Comparison of ENCODE assay signal across 17 cellular contexts in the genomic region with DNA sequence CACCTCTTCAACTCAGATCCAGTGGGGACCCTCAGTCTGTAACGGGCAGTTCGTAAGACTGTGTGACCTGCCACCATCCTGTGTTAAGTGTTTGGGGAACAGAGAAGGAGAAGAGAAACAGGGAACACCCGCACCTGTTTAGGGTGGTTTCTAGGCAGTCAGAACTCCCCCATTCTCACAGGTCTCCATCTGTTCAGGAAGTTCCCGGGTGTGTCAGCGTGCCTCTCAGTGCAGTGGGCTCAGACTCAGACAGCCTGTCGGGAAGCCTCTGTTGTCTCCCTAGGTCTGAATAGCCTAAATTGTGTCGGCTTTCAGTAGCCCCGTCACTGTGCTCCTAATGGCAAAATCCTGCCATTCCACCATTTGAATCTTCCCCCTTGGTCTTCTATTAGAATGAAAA.
DNase-seq lines count a peak whose midpoint lies in the region; ATAC-seq and TF ChIP-seq lines count a peak whose summit lies in the region.
"Had no signal": no experiment of that assay in that cellular context is flagged by ENCODE, and none has a peak within 500 bp of the region (broad histone marks: within the 10 kb centered on the region; RNA-seq: fewer than 3 reads in every experiment).

No MANE protein-coding gene starts in this region.

- peaks cover 0 to 8% (median under 1%) of the 10 kb centered on the region in 11 experiments; a peak in 4 of 22 replicates for H3K36me3 ChIP-seq in BLaER1 treated with 17β-estradiol and CSF1 and Interleukin-3, amounts not matched to agents 10 nM and 100 nM
- H3K36me3 ChIP-seq in MM.1S (replicated peaks; ENCODE audit: insufficient read depth, low read length) (no peaks in the 10 kb centered on the region), OCI-LY3 (replicated peaks; ENCODE audit: low read depth, low read length) (no peaks in the 10 kb centered on the region), psoas muscle (ENCODE audit: insufficient read depth in 1 of 2, low read depth in 1 of 2) (no peaks in the 10 kb centered on the region)
- H3K36me3 ChIP-seq: HAP-1 had no signal

- H3K27ac ChIP-seq in BLaER1 treated with 17β-estradiol and CSF1 and Interleukin-3, amounts not matched to agents 10 nM and 100 nM, result no peak overlapping the region
- H3K27ac ChIP-seq in MM.1S (ENCODE audit: low read length) (no peak overlapping the region), OCI-LY3 (ENCODE audit: low read length) (peak overlapping the region; percentile 0; the same call in 1 of the 2 replicates), psoas muscle (no peak overlapping the region)
- H3K27ac ChIP-seq: C4-2B, GM23248, PC-9 had no signal

- DNase-seq in MM.1S (no peak), cerebellum (ENCODE audit: low spot score) (peak; percentile 70), psoas muscle (no peak), NCI-H748 (lab: John Stamatoyannopoulos, UW; ENCODE audit: unreplicated experiment) (no peak), AG20443 (ENCODE audit: low spot score) (no peak)
- DNase-seq: GM23248, KBM-7, NCI-H1417 treated with DMSO at 0.1 percent for 48 hours, NCI-H2029 treated with DMSO at 0.1 percent for 48 hours, NCI-H2227 treated with DMSO at 0.1 percent for 48 hours, NCI-H510A treated with DMSO at 0.1 percent for 48 hours, PC-9, SW 1271 had no signal

- H3K4me1 ChIP-seq in BLaER1 treated with 17β-estradiol and CSF1 and Interleukin-3, amounts not matched to agents 10 nM and 100 nM, result peaks cover 28 to 64% (median 58%) of the 10 kb centered on the region in 10 experiments
- peaks cover 7% of the 10 kb centered on the region; the same call in 1 of the 2 replicates for H3K4me1 ChIP-seq in MM.1S (ENCODE audit: low read length)
- H3K4me1 ChIP-seq in OCI-LY3 (ENCODE audit: low read length), result peaks cover 63% of the 10 kb centered on the region
- H3K4me1 ChIP-seq in psoas muscle, result peaks cover 5% of the 10 kb centered on the region
- H3K4me1 ChIP-seq: HAP-1 had no signal

- intact Hi-C loops in psoas muscle (cut with DNase I), result no loop called here

- TF ChIP-seq CTCF in MM.1S (IDR thresholded peaks at IDR 0.05; ENCODE audit: low read length), result no peak
- no peak for TF ChIP-seq CTCF in OCI-LY3 (IDR thresholded peaks at IDR 0.05; ENCODE audit: low read depth, low read length)
- TF ChIP-seq CTCF in psoas muscle (IDR thresholded peaks at IDR 0.05), result no peak

- 0 out of 2 replicates have a peak overlapping the region, but pooled peaks have one; percentile 8 for H2AFZ ChIP-seq in MM.1S (ENCODE audit: low read length)
- H2AFZ ChIP-seq in OCI-LY3 (ENCODE audit: low read depth, low read length), result peak overlapping the region; percentile 18; the same call in 1 of the 2 replicates
- H2AFZ ChIP-seq: GM23248, PC-9 had no signal

- no peak for ATAC-seq in psoas muscle

- no peaks in the 10 kb centered on the region for H3K27me3 ChIP-seq in BLaER1 treated with 17β-estradiol and CSF1 and Interleukin-3, amounts not matched to agents 10 nM and 100 nM
- H3K27me3 ChIP-seq in MM.1S (replicated peaks; ENCODE audit: insufficient read depth, low read length), result no peaks in the 10 kb centered on the region
- no peaks in the 10 kb centered on the region for H3K27me3 ChIP-seq in OCI-LY3 (ENCODE audit: low read depth, low read length)
- H3K27me3 ChIP-seq in psoas muscle (ENCODE audit: insufficient read depth in 3 of 3, low read length in 2 of 3), result no peaks in the 10 kb centered on the region

- H3K4me2 ChIP-seq in BLaER1 treated with 17β-estradiol and CSF1 and Interleukin-3, amounts not matched to agents 10 nM and 100 nM, result peak overlapping the region in 9 of 11 experiments; percentile 15 to 82 (median 76); a peak in 14 of 22 replicates
- H3K4me2 ChIP-seq in MM.1S (ENCODE audit: low read depth, low read length) (no peak overlapping the region), OCI-LY3 (ENCODE audit: low read length) (peak overlapping the region; percentile 71)
- H3K4me2 ChIP-seq: PC-9 had no signal

- no peak overlapping the region for H3K4me3 ChIP-seq in BLaER1 treated with 17β-estradiol and CSF1 and Interleukin-3, amounts not matched to agents 10 nM and 100 nM
- no peak overlapping the region for H3K4me3 ChIP-seq in MM.1S (ENCODE audit: low read length)
- peak overlapping the region; percentile 43 for H3K4me3 ChIP-seq in OCI-LY3 (ENCODE audit: low read length)
- no peak overlapping the region for H3K4me3 ChIP-seq in psoas muscle
- H3K4me3 ChIP-seq: GM23248, HAP-1, PC-9 had no signal

- 83 to 90% (median 85%) methylated on average over 8 of the region's 8 CpGs for WGBS in psoas muscle, 3 donors

- no peaks in the 10 kb centered on the region for H3K9me2 ChIP-seq in MM.1S (replicated peaks; ENCODE audit: insufficient read depth, low read length)

- H3K79me2 ChIP-seq in MM.1S (ENCODE audit: low read length), result no peaks in the 10 kb centered on the region
- no peaks in the 10 kb centered on the region for H3K79me2 ChIP-seq in OCI-LY3 (ENCODE audit: low read length)

- H3K9me3 ChIP-seq in BLaER1 treated with 17β-estradiol and CSF1 and Interleukin-3, amounts not matched to agents 10 nM and 100 nM (replicated peaks in 1 of 11), result no peaks in the 10 kb centered on the region
- H3K9me3 ChIP-seq in MM.1S (replicated peaks; ENCODE audit: insufficient read depth, low read length) (no peaks in the 10 kb centered on the region), OCI-LY3 (ENCODE audit: insufficient read depth, low read length) (no peaks in the 10 kb centered on the region), psoas muscle (no peaks in the 10 kb centered on the region)
- H3K9me3 ChIP-seq: HAP-1 had no signal

- H3F3A ChIP-seq in MM.1S (ENCODE audit: insufficient read depth, low read length), result no peaks in the 10 kb centered on the region

- no peak overlapping the region for H3K9ac ChIP-seq in BLaER1 treated with 17β-estradiol and CSF1 and Interleukin-3, amounts not matched to agents 10 nM and 100 nM
- no peak overlapping the region for H3K9ac ChIP-seq in MM.1S (ENCODE audit: low read length)
- peak overlapping the region; percentile 30; the same call in 1 of the 2 replicates for H3K9ac ChIP-seq in OCI-LY3 (ENCODE audit: low read length)
- H3K9ac ChIP-seq: GM23248 had no signal

- peaks cover 0 to 81% (median 58%) of the 10 kb centered on the region in 11 experiments; a peak in 17 of 22 replicates for H4K20me1 ChIP-seq in BLaER1 treated with 17β-estradiol and CSF1 and Interleukin-3, amounts not matched to agents 10 nM and 100 nM
- no peaks in the 10 kb centered on the region for H4K20me1 ChIP-seq in MM.1S (ENCODE audit: insufficient read depth, low read length)
- no peaks in the 10 kb centered on the region for H4K20me1 ChIP-seq in OCI-LY3 (ENCODE audit: insufficient read depth, low read length)
